ENCODE assay signal across 11 cellular contexts in the genomic region with DNA sequence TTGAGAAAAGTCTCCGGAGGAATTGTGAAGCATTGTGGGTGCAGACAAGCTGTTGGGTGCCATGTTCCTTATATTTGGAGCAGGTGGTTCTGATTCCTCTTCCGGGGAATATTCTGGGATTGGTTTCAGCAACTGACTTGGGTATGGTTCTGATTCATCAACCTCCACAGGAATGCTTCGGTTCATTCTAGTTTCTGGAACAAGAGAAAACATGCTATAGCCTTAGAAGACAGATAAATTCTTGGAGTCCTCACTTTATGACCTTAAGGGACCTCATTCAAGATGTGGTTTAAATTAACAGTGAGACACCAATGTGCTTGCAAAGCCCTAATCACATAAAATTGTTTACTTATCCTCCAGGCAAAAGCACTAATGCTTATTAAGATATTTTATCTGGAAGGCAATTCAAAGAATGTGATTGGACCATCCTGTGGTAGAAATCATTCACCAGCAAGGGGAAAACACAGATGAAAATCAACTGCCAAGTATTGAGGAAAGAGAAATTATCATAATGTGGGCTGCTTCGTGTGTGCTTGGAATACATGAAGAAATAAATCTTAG.
DNase-seq lines count a peak whose midpoint lies in the region; ATAC-seq, FAIRE-seq and TF ChIP-seq lines count a peak whose summit lies in the region.
"Had no signal": no experiment of that assay in that cellular context is flagged by ENCODE, and none has a peak within 500 bp of the region (broad histone marks: within the 10 kb centered on the region; RNA-seq: fewer than 3 reads in every experiment).

No MANE protein-coding gene starts in this region.

- no peak overlapping the region for H2AFZ ChIP-seq in ACC112 (ENCODE audit: low read length, unreplicated experiment)

- peaks cover 7% of the 10 kb centered on the region for H3K36me3 Mint-ChIP-seq in nephron (ENCODE audit: low read depth)

- H3K36me3 ChIP-seq in ACC112 (ENCODE audit: insufficient read depth, low read length) = peaks cover 6% of the 10 kb centered on the region; the same call in 1 of the 2 replicates

- H3K27me3 ChIP-seq in ACC112 (ENCODE audit: insufficient read depth, low read length) = no peaks in the 10 kb centered on the region

- DNase-seq in NCI-H82 (lab: John Stamatoyannopoulos, UW) = peak; percentile 35
- DNase-seq in GM10266 (ENCODE audit: extremely low spot score) = no peak
- DNase-seq in NOMO-1 treated with DMSO at 0.1 percent for 48 hours (lab: John Stamatoyannopoulos, UW; ENCODE audit: unreplicated experiment) = no peak
- DNase-seq: activated CD8-positive, alpha-beta memory T cell treated with anti-CD3 and anti-CD28 coated beads, Interleukin-2, amount 10 ng/mL, durations not matched to agents 7 days and 5 days; CD4-positive, alpha-beta T cell had no signal

- peaks cover 66% of the 10 kb centered on the region for H3K4me1 ChIP-seq in ACC112 (ENCODE audit: control insufficient read depth, insufficient read depth, low read length, unreplicated experiment)

- H3K79me2 ChIP-seq in ACC112 (ENCODE audit: control insufficient read depth, insufficient read depth, low read length, unreplicated experiment) = peaks cover 30% of the 10 kb centered on the region

- H3K9me3 Mint-ChIP-seq in nephron = no peaks in the 10 kb centered on the region
- H3K9me3 Mint-ChIP-seq: CD4-positive, alpha-beta T cell had no signal

- H3K4me3 ChIP-seq in ACC112 (ENCODE audit: low read depth, low read length) = peak overlapping the region; percentile 18

- H3K4me3 Mint-ChIP-seq in nephron = peak overlapping the region in 1 of 3 experiments; percentile 11
- H3K4me3 Mint-ChIP-seq: activated CD8-positive, alpha-beta memory T cell treated with anti-CD3 and anti-CD28 coated beads, Interleukin-2, amount 10 ng/mL, durations not matched to agents 7 days and 5 days; CD4-positive, alpha-beta T cell had no signal

- peak overlapping the region; percentile 94 for H3K27ac ChIP-seq in ACC112 (ENCODE audit: low read depth, low read length)

- no peaks in the 10 kb centered on the region for H3K27me3 Mint-ChIP-seq in nephron (ENCODE audit: low read depth)
- H3K27me3 Mint-ChIP-seq: activated CD8-positive, alpha-beta memory T cell treated with anti-CD3 and anti-CD28 coated beads, Interleukin-2, amount 10 ng/mL, durations not matched to agents 7 days and 5 days; CD4-positive, alpha-beta T cell had no signal

- ATAC-seq in GM18867 (IDR thresholded peaks at IDR 0.05; ENCODE audit: unreplicated experiment) = no peak
- ATAC-seq in HG02623 (IDR thresholded peaks at IDR 0.05; ENCODE audit: unreplicated experiment) = no peak
- ATAC-seq: activated CD8-positive, alpha-beta memory T cell treated with anti-CD3 and anti-CD28 coated beads, Interleukin-2, amount 10 ng/mL, durations not matched to agents 7 days and 5 days had no signal

- TF ChIP-seq CTCF in nephron (IDR thresholded peaks at IDR 0.05; ENCODE audit: unreplicated experiment in 3 of 3) (no peak), GM10266 (IDR thresholded peaks at IDR 0.05; ENCODE audit: control insufficient read depth, insufficient read depth, low read depth, missing control alignments) (no peak)

- peaks cover 67% of the 10 kb centered on the region for H3K4me1 Mint-ChIP-seq in nephron
- H3K4me1 Mint-ChIP-seq: activated CD8-positive, alpha-beta memory T cell treated with anti-CD3 and anti-CD28 coated beads, Interleukin-2, amount 10 ng/mL, durations not matched to agents 7 days and 5 days had no signal

- peak overlapping the region; percentile 82 to 87 (median 87) for H3K27ac Mint-ChIP-seq in nephron
- H3K27ac Mint-ChIP-seq: activated CD8-positive, alpha-beta memory T cell treated with anti-CD3 and anti-CD28 coated beads, Interleukin-2, amount 10 ng/mL, durations not matched to agents 7 days and 5 days; CD4-positive, alpha-beta T cell had no signal

- FAIRE-seq in endometrium (lab: Jason Lieb, UNC) = peak; percentile 8
- FAIRE-seq: colon had no signal
